In genomic region chr1:165218666-165219065, GRCh38 we compare ENCODE assay signal across 18 cellular contexts.
"Had no signal": no experiment of that assay in that cellular context is flagged by ENCODE, and none has a peak within 500 bp of the region (broad histone marks: within the 10 kb centered on the region; RNA-seq: fewer than 3 reads in every experiment).

No MANE protein-coding gene starts in this region.

- H3K4me1 Mint-ChIP-seq: activated CD4-positive, alpha-beta T cell treated with anti-CD3 and anti-CD28 coated beads, Interleukin-2, amount 10 ng/mL, durations not matched to agents 24 days and 14 days had no signal

- DNase-seq: activated CD4-positive, alpha-beta T cell treated with anti-CD3 and anti-CD28 coated beads, Interleukin-2, amount 10 ng/mL, durations not matched to agents 24 days and 14 days; activated CD4-positive, CD25-positive, alpha-beta regulatory T cell; activated CD8-positive, alpha-beta memory T cell treated with anti-CD3 and anti-CD28 coated beads, Interleukin-2, amount 50 U/mL, for 48 hours; activated gamma-delta T cell; activated T-cell treated with anti-CD3 and anti-CD28 coated beads, Interleukin-2, amount 50 U/mL, for 72 hours; dorsolateral prefrontal cortex; endodermal cell; erythroblast; heart right ventricle; left cardiac atrium; lower lobe of right lung; midbrain; posterior cingulate gyrus; stimulated activated CD4-positive, alpha-beta T cell treated with anti-CD3 and anti-CD28 coated beads, Interleukin-4, amount 100 ng/mL, for 24 hours; stimulated activated naive CD4-positive, alpha-beta T cell treated with Interleukin-2 at 50 U/mL for 16 hours; substantia nigra; transverse colon had no signal

- H3K4me3 Mint-ChIP-seq: activated CD4-positive, alpha-beta T cell treated with anti-CD3 and anti-CD28 coated beads, Interleukin-2, amount 10 ng/mL, durations not matched to agents 24 days and 14 days; activated T-cell treated with anti-CD3 and anti-CD28 coated beads, Interleukin-2, amount 50 U/mL, for 72 hours; endodermal cell had no signal

- H3K36me3 Mint-ChIP-seq: activated naive CD4-positive, alpha-beta T cell treated with anti-CD3 and anti-CD28 coated beads, Interleukin-2, amount 50 U/mL, for 72 hours had no signal

- H3K27ac Mint-ChIP-seq: activated CD4-positive, alpha-beta T cell treated with anti-CD3 and anti-CD28 coated beads, Interleukin-2, amount 10 ng/mL, durations not matched to agents 24 days and 14 days; activated naive CD4-positive, alpha-beta T cell treated with anti-CD3 and anti-CD28 coated beads, Interleukin-2, amount 50 U/mL, for 72 hours; activated T-cell treated with anti-CD3 and anti-CD28 coated beads, Interleukin-2, amount 50 U/mL, for 72 hours; endodermal cell had no signal

- H3K9me3 Mint-ChIP-seq: activated CD4-positive, alpha-beta T cell treated with anti-CD3 and anti-CD28 coated beads, Interleukin-2, amount 10 ng/mL, durations not matched to agents 24 days and 14 days; activated naive CD4-positive, alpha-beta T cell treated with anti-CD3 and anti-CD28 coated beads, Interleukin-2, amount 50 U/mL, for 72 hours; activated T-cell treated with anti-CD3 and anti-CD28 coated beads, Interleukin-2, amount 50 U/mL, for 72 hours; endodermal cell had no signal
